17 cellular contexts compared by ENCODE assay signal in genomic region chr1:82143108-82143833, GRCh38.
"Had no signal": no experiment of that assay in that cellular context is flagged by ENCODE, and none has a peak within 500 bp of the region (broad histone marks: within the 10 kb centered on the region; RNA-seq: fewer than 3 reads in every experiment).

No MANE protein-coding gene starts in this region.

- ATAC-seq: activated CD8-positive, alpha-beta T cell treated with anti-CD3 and anti-CD28 coated beads, Interleukin-2, amount 10 ng/mL, durations not matched to agents 7 days and 5 days; right lobe of liver; upper lobe of right lung had no signal

- H3K27me3 Mint-ChIP-seq: activated CD4-positive, alpha-beta T cell treated with anti-CD3 and anti-CD28 coated beads, Interleukin-2, amount 10 ng/mL, durations not matched to agents 24 days and 14 days; activated naive CD8-positive, alpha-beta T cell; central memory CD8-positive, alpha-beta T cell had no signal

- H3K36me3 Mint-ChIP-seq: activated naive CD8-positive, alpha-beta T cell; neural progenitor cell had no signal

- H3K4me1 Mint-ChIP-seq: activated CD4-positive, alpha-beta T cell treated with anti-CD3 and anti-CD28 coated beads, Interleukin-2, amount 10 ng/mL, durations not matched to agents 24 days and 14 days; central memory CD8-positive, alpha-beta T cell had no signal

- DNase-seq: activated CD4-positive, alpha-beta T cell treated with anti-CD3 and anti-CD28 coated beads, Interleukin-2, amount 10 ng/mL, durations not matched to agents 24 days and 14 days; activated CD4-positive, CD25-positive, alpha-beta regulatory T cell; activated CD8-positive, alpha-beta memory T cell treated with anti-CD3 and anti-CD28 coated beads, Interleukin-2, amount 50 U/mL, for 4 hours; activated CD8-positive, alpha-beta T cell treated with anti-CD3 and anti-CD28 coated beads, Interleukin-2, amount 10 ng/mL, durations not matched to agents 7 days and 5 days; activated gamma-delta T cell treated with Interleukin-2 at 50 U/mL for 16 hours; activated T-cell treated with anti-CD3 and anti-CD28 coated beads, Interleukin-2, amount 50 U/mL, for 48 hours; amygdala; brain microvascular endothelial cell; mesendoderm; ovary; right lobe of liver; stomach; T-helper 2 cell; upper lobe of right lung had no signal

- H3K4me3 Mint-ChIP-seq: activated CD4-positive, alpha-beta T cell treated with anti-CD3 and anti-CD28 coated beads, Interleukin-2, amount 10 ng/mL, durations not matched to agents 24 days and 14 days; activated CD8-positive, alpha-beta T cell treated with anti-CD3 and anti-CD28 coated beads, Interleukin-2, amount 10 ng/mL, durations not matched to agents 7 days and 5 days; activated naive CD8-positive, alpha-beta T cell; central memory CD8-positive, alpha-beta T cell; neural progenitor cell had no signal

- H3K27ac Mint-ChIP-seq: activated CD4-positive, alpha-beta T cell treated with anti-CD3 and anti-CD28 coated beads, Interleukin-2, amount 10 ng/mL, durations not matched to agents 24 days and 14 days; activated CD8-positive, alpha-beta T cell treated with anti-CD3 and anti-CD28 coated beads, Interleukin-2, amount 10 ng/mL, durations not matched to agents 7 days and 5 days; activated naive CD8-positive, alpha-beta T cell; neural progenitor cell had no signal
